ENCODE assay signal across 8 cellular contexts in genomic region chr6:13336553-13336952, GRCh38. TPM values are rescaled to one million over a fixed set of nuclear protein-coding genes. Genes with fewer than 3 reads are reported as not detected.
DNase-seq lines count a peak whose midpoint lies in the region; ATAC-seq, FAIRE-seq and TF ChIP-seq lines count a peak whose summit lies in the region.

No MANE protein-coding gene starts in this region.

- H3K4me3 ChIP-seq in adrenal gland, result no peak overlapping the region

- FAIRE-seq in GM12891 (lab: Jason Lieb, UNC), result peak; percentile 92

- no peak overlapping the region for H3K27ac ChIP-seq in adrenal gland

- no peak overlapping the region for H3K27ac Mint-ChIP-seq in T-cell

- peak; percentile 78 to 94 (median 88) for TF ChIP-seq CTCF in adrenal gland (IDR thresholded peaks at IDR 0.05)

- H3K36me3 ChIP-seq in adrenal gland (replicated peaks in 1 of 2), result no peaks in the 10 kb centered on the region

- no peak for DNase-seq in GM12891 (ENCODE audit: insufficient read length, low spot score)
- peak; percentile 59 for DNase-seq in NCI-H146 (lab: John Stamatoyannopoulos, UW)
- DNase-seq in T-cell, result peak; percentile 10 to 78 (median 56)
- peak in 6 of 7 donors; percentile 71 to 95 (median 82) for DNase-seq in adrenal gland
- DNase-seq in left cardiac atrium, result peak; percentile 77
- DNase-seq in putamen (ENCODE audit: low spot score), result peak; percentile 66
- DNase-seq in mesenteric fat pad (ENCODE audit: low spot score), result no peak

- peak; percentile 66 to 69 (median 68) for ATAC-seq in T-cell (replicated peaks in 1 of 4)
- ATAC-seq in left cardiac atrium, result peak; percentile 74 to 77
- ATAC-seq in GM18505 (IDR thresholded peaks at IDR 0.05; ENCODE audit: unreplicated experiment), result no peak

- intact Hi-C loops in adrenal gland (cut with DNase I), result loop anchor here (5.0 to 10.0 kb wide), 2 partner anchors 201 to 728 kb away; no protein-coding TSS in a partner anchor
- intact Hi-C loops in left cardiac atrium (cut with DNase I), result loop anchor here in 1 of 2 donors (2.0 kb wide), 1 partner anchor 150 kb away; the partner anchor contains the start of gene GFOD1

- peaks cover 4 to 8% (median 6%) of the 10 kb centered on the region in 3 donors for H3K4me1 Mint-ChIP-seq in T-cell

- peaks cover 0 to under 1% (median 0%) of the 10 kb centered on the region in 3 donors for H3K9me3 Mint-ChIP-seq in T-cell

- no peaks in the 10 kb centered on the region for H3K9me3 ChIP-seq in adrenal gland (replicated peaks in 1 of 3)

- H3K4me3 Mint-ChIP-seq in T-cell, result no peak overlapping the region

- no peaks in the 10 kb centered on the region for H3K27me3 ChIP-seq in adrenal gland

- TF ChIP-seq POLR2A in GM12891 (IDR thresholded peaks at IDR 0.05; ENCODE audit: low read depth, low read length) (no peak), adrenal gland (IDR thresholded peaks at IDR 0.05) (no peak), GM18505 (IDR thresholded peaks at IDR 0.05; ENCODE audit: borderline replicate concordance, extremely low read depth, insufficient read depth, insufficient read length) (no peak)

- CTCF ChIA-PET in T-cell (lab: Charles Lee), result interaction anchor here (0.8 to 1.2 kb wide), 4 partner anchors 9 to 288 kb away, joined by 3 to 5 read pairs (median 4); no protein-coding TSS in a partner anchor

- POLR2A ChIA-PET in T-cell (lab: Charles Lee), result no interaction called here

- WGBS in adrenal gland, 4 donors, result 3 to 32% (median 30%) methylated on average over 4 to 11 of the region's 11 CpGs

- no peaks in the 10 kb centered on the region for H3K36me3 Mint-ChIP-seq in T-cell

- no peaks in the 10 kb centered on the region for H3K4me1 ChIP-seq in adrenal gland (replicated peaks in 1 of 2)

- no peaks in the 10 kb centered on the region for H3K27me3 Mint-ChIP-seq in T-cell

TF ChIP-seq in GM12891, 5 proteins besides CTCF, POLR2A, EP300 and RAD21:
- TF ChIP-seq POLR2AphosphoS5 (IDR thresholded peaks at IDR 0.05; ENCODE audit: low read depth, low read length) (no peak), SPI1 (IDR thresholded peaks at IDR 0.05; ENCODE audit: low read depth, low read length) (no peak), PAX5 (IDR thresholded peaks at IDR 0.05; ENCODE audit: insufficient read depth, low read length, severe bottlenecking) (no peak), POU2F2 (IDR thresholded peaks at IDR 0.05; ENCODE audit: low read depth, low read length) (no peak), TAF1 (IDR thresholded peaks at IDR 0.05; ENCODE audit: low read depth, low read length) (no peak)

RNA-seq across cellular contexts. Expression of gene TBC1D7, which starts 8.2 kb away (rescaled TPM):
- polyA plus RNA-seq in GM12891 (2012; ENCODE audit: low read depth, missing spikeins), result 21.3 TPM
- total RNA-seq in T-cell (10 to 100 TPM; 12.7 to 16.2 (median 14.6) TPM), adrenal gland (10 to 100 TPM in 6 of 8 donors, 1 to 10 TPM in 2; 8.0 to 19.4 (median 12.4) TPM), left cardiac atrium (10 to 100 TPM; 21.6 to 36.3 TPM), mesenteric fat pad (11.0 TPM)
- 10 to 100 TPM in 1 of 3 donors, 1 to 10 TPM in 2; 8.3 to 13.0 (median 8.9) TPM for polyA plus RNA-seq in adrenal gland

Comparison
In these comparisons a context has a peak if more than half of its experiments do, and no peak if none do; other contexts are left out.
1. DNase-seq: peak in NCI-H146 (single experiment), T-cell (34 of 34), adrenal gland (6 of 7), left cardiac atrium (single experiment) and putamen (single experiment); none in GM12891 (single experiment) and mesenteric fat pad (single experiment).